In the genomic region with DNA sequence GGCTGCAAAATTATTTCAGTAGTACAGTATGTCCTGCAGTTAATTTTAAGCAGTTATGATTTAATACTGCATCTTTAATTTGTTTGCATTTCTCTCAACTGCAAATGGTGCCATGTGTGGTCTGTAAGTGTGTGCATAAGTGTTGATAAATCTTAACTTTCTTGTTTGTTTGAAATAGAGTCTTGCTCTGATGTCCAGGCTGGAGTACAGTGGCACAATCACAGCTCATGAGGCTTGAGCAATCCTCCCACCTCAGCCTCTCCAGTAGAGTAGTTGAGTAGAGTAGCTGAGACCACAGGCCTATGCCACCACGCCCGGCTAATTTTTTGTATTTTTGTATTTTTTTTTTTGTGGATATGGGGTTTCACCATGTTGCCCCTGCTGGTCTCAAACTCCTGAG, we compare ENCODE assay signal across 24 cellular contexts.
"Had no signal": no experiment of that assay in that cellular context is flagged by ENCODE, and none has a peak within 500 bp of the region (broad histone marks: within the 10 kb centered on the region; RNA-seq: fewer than 3 reads in every experiment).

No MANE protein-coding gene starts in this region.

- H3K27ac ChIP-seq: colonic mucosa, coronary artery, dorsolateral prefrontal cortex, epithelial cell of prostate, esophagus muscularis mucosa, esophagus squamous epithelium, foreskin keratinocyte, gastrocnemius medialis, gastroesophageal sphincter, heart left ventricle, heart right ventricle had no signal

- H3K4me1 ChIP-seq: colonic mucosa, esophagus muscularis mucosa, esophagus squamous epithelium, foreskin keratinocyte, gastrocnemius medialis, gastroesophageal sphincter, heart left ventricle, heart right ventricle had no signal

- H3K27me3 ChIP-seq: colonic mucosa, dorsolateral prefrontal cortex, esophagus muscularis mucosa, esophagus squamous epithelium, foreskin keratinocyte, gastrocnemius medialis, gastroesophageal sphincter, heart left ventricle, heart right ventricle had no signal

- H3K4me3 ChIP-seq: colonic mucosa, coronary artery, dorsolateral prefrontal cortex, esophagus muscularis mucosa, esophagus squamous epithelium, gastrocnemius medialis, gastroesophageal sphincter, heart left ventricle, heart right ventricle had no signal

- ATAC-seq: effector memory CD8-positive, alpha-beta T cell; esophagus mucosa; foreskin keratinocyte; gastrocnemius medialis; gastroesophageal sphincter; heart left ventricle; heart right ventricle had no signal

- H3K9me3 ChIP-seq: colonic mucosa, esophagus muscularis mucosa, gastrocnemius medialis had no signal

- H3K36me3 ChIP-seq: colonic mucosa, esophagus muscularis mucosa, esophagus squamous epithelium, gastrocnemius medialis, gastroesophageal sphincter, heart left ventricle, heart right ventricle had no signal

- DNase-seq: colonic mucosa; cortex of kidney; dermis blood vessel endothelial cell; dorsolateral prefrontal cortex; effector CD4-positive, alpha-beta T cell; effector CD8-positive, alpha-beta T cell; effector memory CD4-positive, alpha-beta T cell; effector memory CD8-positive, alpha-beta T cell; endodermal cell; erythroblast; esophagus squamous epithelium; foreskin fibroblast; foreskin keratinocyte; foreskin melanocyte; gastrocnemius medialis; glutamatergic neuron; head of caudate nucleus; heart left ventricle; heart right ventricle had no signal
